ENCODE assay signal across 8 cellular contexts in the genomic region with DNA sequence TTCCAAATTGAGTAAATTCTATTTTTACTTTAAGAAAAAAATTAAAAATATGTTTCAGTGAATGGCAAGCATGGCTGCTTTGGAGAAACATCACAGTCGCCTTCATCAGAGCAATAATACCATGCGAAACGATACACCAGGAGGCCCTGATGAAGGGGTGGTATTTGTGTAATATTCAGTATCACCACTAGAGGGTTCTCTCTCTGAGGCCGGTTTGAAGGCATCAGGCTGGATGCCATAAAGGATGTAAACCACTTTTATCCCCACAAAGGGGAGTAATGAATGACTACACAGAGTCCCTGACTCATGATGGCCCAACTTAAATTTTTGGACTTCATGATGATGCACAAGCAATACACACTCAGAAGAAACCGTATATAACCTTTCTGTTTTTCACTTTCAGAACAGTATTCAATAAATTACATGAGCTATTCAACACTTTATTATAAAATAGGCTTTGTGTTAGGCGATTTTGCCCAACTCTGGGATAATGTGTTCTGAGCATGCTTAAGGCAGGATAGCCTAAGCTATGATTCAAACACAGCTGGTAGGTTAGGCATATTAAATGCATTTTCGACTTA.
DNase-seq lines count a peak whose midpoint lies in the region; ATAC-seq, FAIRE-seq and TF ChIP-seq lines count a peak whose summit lies in the region.

No MANE protein-coding gene starts in this region.

- H3K4me1 Mint-ChIP-seq in activated naive CD4-positive, alpha-beta T cell treated with anti-CD3 and anti-CD28 coated beads, Interleukin-2, amount 10 ng/mL, durations not matched to agents 7 days and 5 days, result no peaks in the 10 kb centered on the region

- H3K9me3 ChIP-seq in SK-N-SH, result no peaks in the 10 kb centered on the region
- H3K9me3 ChIP-seq in pancreas, result no peaks in the 10 kb centered on the region

- H3K4me3 Mint-ChIP-seq in activated naive CD4-positive, alpha-beta T cell treated with anti-CD3 and anti-CD28 coated beads, Interleukin-2, amount 10 ng/mL, durations not matched to agents 7 days and 5 days, result no peak overlapping the region

- peak; percentile 63 for TF ChIP-seq RAD21 in SK-N-SH (IDR thresholded peaks at IDR 0.05; ENCODE audit: low read length)

- H3F3A ChIP-seq in SK-N-SH (replicated peaks; ENCODE audit: insufficient read depth), result no peaks in the 10 kb centered on the region

- no peaks in the 10 kb centered on the region for H4K20me1 ChIP-seq in SK-N-SH (ENCODE audit: insufficient read depth)

- intact Hi-C loops in pancreas (cut with DNase I), result loop anchor here in 1 of 3 donors (10.0 kb wide), 1 partner anchor 382 kb away; no protein-coding TSS in a partner anchor

- no peaks in the 10 kb centered on the region for H3K36me3 Mint-ChIP-seq in activated naive CD4-positive, alpha-beta T cell treated with anti-CD3 and anti-CD28 coated beads, Interleukin-2, amount 10 ng/mL, durations not matched to agents 7 days and 5 days

- TF ChIP-seq CTCF in GM12874 (IDR thresholded peaks at IDR 0.05; ENCODE audit: insufficient read depth, low read depth, low read length) (peak; percentile 72), SK-N-SH (IDR thresholded peaks at IDR 0.05) (peak; percentile 90), fibroblast of the aortic adventitia (IDR thresholded peaks at IDR 0.05; ENCODE audit: insufficient read depth, low read length) (peak; percentile 79), pancreas (IDR thresholded peaks at IDR 0.05) (peak; percentile 61 to 79 (median 66))

- in situ Hi-C loops in ACHN (cut with HindIII; ENCODE audit: low pct_ligation_motif_present, low pct_unique_long_range_greater_than_20kb, low sequenced_read_pairs), result no loop called here

- TF ChIP-seq EP300 in SK-N-SH (IDR thresholded peaks at IDR 0.05; ENCODE audit: borderline replicate concordance in 1 of 2, low read depth in 1 of 2, low read length in 1 of 2), result no peak

- 15% methylated on average over 7 of the region's 7 CpGs for WGBS in SK-N-SH (ENCODE audit: low lambda C conversion rate)
- WGBS in pancreas, 2 donors, result 32 to 36% methylated on average over 7 of the region's 7 CpGs

- no peak overlapping the region; a peak in 1 of 4 replicates for H3K4me3 ChIP-seq in SK-N-SH (ENCODE audit: low read depth in 2 of 2, low read length in 1 of 2)
- H3K4me3 ChIP-seq in fibroblast of the aortic adventitia (ENCODE audit: low read depth, low read length), result no peak overlapping the region
- no peak overlapping the region for H3K4me3 ChIP-seq in pancreas

- H3K9ac ChIP-seq in SK-N-SH, result no peak overlapping the region

- FAIRE-seq in pancreas (lab: Jason Lieb, UNC), result no peak

- no peak overlapping the region for H3K4me2 ChIP-seq in SK-N-SH

- H3K36me3 ChIP-seq in SK-N-SH (replicated peaks in 1 of 2; ENCODE audit: control insufficient read depth in 1 of 2, insufficient read depth in 2 of 2, low read length in 1 of 2) (peaks cover 0 to 2% of the 10 kb centered on the region in 2 experiments), pancreas (no peaks in the 10 kb centered on the region)

- no peak overlapping the region for H3K27ac ChIP-seq in SK-N-SH (ENCODE audit: low read depth in 2 of 2, low read length in 1 of 2)
- no peak overlapping the region for H3K27ac ChIP-seq in pancreas

- no peaks in the 10 kb centered on the region for H3K27me3 Mint-ChIP-seq in activated naive CD4-positive, alpha-beta T cell treated with anti-CD3 and anti-CD28 coated beads, Interleukin-2, amount 10 ng/mL, durations not matched to agents 7 days and 5 days

- H3K27me3 ChIP-seq in SK-N-SH (ENCODE audit: insufficient read depth) (no peaks in the 10 kb centered on the region), pancreas (no peaks in the 10 kb centered on the region)

- no peak overlapping the region for H3K27ac Mint-ChIP-seq in activated naive CD4-positive, alpha-beta T cell treated with anti-CD3 and anti-CD28 coated beads, Interleukin-2, amount 10 ng/mL, durations not matched to agents 7 days and 5 days

- POLR2A ChIA-PET in SK-N-SH (lab: Yijun Ruan, JAX), result no interaction called here

- DNase-seq in ACHN (peak; percentile 82), NAMALWA (ENCODE audit: low spot score) (peak; percentile 80), SK-N-SH (peak; percentile 65), fibroblast of the aortic adventitia (ENCODE audit: low read depth) (peak; percentile 68), pancreas (peak in 1 of 6 donors; percentile 20)
- no peak for DNase-seq in activated naive CD4-positive, alpha-beta T cell treated with anti-CD3 and anti-CD28 coated beads, Interleukin-2, amount 10 ng/mL, durations not matched to agents 7 days and 5 days

- H3K9me3 Mint-ChIP-seq in activated naive CD4-positive, alpha-beta T cell treated with anti-CD3 and anti-CD28 coated beads, Interleukin-2, amount 10 ng/mL, durations not matched to agents 7 days and 5 days, result no peaks in the 10 kb centered on the region

- CTCF ChIA-PET in SK-N-SH (lab: Yijun Ruan, JAX), result interaction anchor here (0.6 to 2.5 kb wide), 12 partner anchors 10 to 425 kb away, joined by 3 to 13 read pairs (median 4); no protein-coding TSS in a partner anchor
- CTCF ChIA-PET in activated naive CD4-positive, alpha-beta T cell treated with anti-CD3 and anti-CD28 coated beads, Interleukin-2, amount 10 ng/mL, durations not matched to agents 7 days and 5 days (lab: Charles Lee), result interaction anchor here (1.0 to 1.4 kb wide), 4 partner anchors 9 to 422 kb away, joined by 3 to 4 read pairs (median 3); no protein-coding TSS in a partner anchor

- no peak overlapping the region for H2AFZ ChIP-seq in SK-N-SH (ENCODE audit: low read depth)

- H3K4me1 ChIP-seq in SK-N-SH (ENCODE audit: control insufficient read depth in 1 of 2, insufficient read depth in 2 of 2, low read depth in 1 of 2, low read length in 1 of 2) (no peaks in the 10 kb centered on the region), pancreas (no peaks in the 10 kb centered on the region)

- no peaks in the 10 kb centered on the region for H3K79me2 ChIP-seq in SK-N-SH (ENCODE audit: insufficient read depth)

- peak; percentile 89 for ATAC-seq in HG02610 (IDR thresholded peaks at IDR 0.05; ENCODE audit: unreplicated experiment)
- peak; percentile 48 to 88 (median 82) for ATAC-seq in pancreas

- no peaks in the 10 kb centered on the region for H3K9me2 ChIP-seq in SK-N-SH

TF ChIP-seq in SK-N-SH, 30 proteins besides CTCF, POLR2A, EP300 and RAD21:
- TF ChIP-seq, protein P1, sequence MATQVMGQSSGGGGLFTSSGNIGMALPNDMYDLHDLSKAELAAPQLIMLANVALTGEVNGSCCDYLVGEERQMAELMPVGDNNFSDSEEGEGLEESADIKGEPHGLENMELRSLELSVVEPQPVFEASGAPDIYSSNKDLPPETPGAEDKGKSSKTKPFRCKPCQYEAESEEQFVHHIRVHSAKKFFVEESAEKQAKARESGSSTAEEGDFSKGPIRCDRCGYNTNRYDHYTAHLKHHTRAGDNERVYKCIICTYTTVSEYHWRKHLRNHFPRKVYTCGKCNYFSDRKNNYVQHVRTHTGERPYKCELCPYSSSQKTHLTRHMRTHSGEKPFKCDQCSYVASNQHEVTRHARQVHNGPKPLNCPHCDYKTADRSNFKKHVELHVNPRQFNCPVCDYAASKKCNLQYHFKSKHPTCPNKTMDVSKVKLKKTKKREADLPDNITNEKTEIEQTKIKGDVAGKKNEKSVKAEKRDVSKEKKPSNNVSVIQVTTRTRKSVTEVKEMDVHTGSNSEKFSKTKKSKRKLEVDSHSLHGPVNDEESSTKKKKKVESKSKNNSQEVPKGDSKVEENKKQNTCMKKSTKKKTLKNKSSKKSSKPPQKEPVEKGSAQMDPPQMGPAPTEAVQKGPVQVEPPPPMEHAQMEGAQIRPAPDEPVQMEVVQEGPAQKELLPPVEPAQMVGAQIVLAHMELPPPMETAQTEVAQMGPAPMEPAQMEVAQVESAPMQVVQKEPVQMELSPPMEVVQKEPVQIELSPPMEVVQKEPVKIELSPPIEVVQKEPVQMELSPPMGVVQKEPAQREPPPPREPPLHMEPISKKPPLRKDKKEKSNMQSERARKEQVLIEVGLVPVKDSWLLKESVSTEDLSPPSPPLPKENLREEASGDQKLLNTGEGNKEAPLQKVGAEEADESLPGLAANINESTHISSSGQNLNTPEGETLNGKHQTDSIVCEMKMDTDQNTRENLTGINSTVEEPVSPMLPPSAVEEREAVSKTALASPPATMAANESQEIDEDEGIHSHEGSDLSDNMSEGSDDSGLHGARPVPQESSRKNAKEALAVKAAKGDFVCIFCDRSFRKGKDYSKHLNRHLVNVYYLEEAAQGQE (IDR thresholded peaks at IDR 0.05; ENCODE audit: low read depth, low read length), result no peak
- TF ChIP-seq SMC3 (IDR thresholded peaks at IDR 0.05; ENCODE audit: low read depth, low read length) (peak; percentile 64), IRF3 (IDR thresholded peaks at IDR 0.05; ENCODE audit: low read depth, low read length) (no peak), RFX5 (IDR thresholded peaks at IDR 0.05; ENCODE audit: low read length) (no peak), YY1 (IDR thresholded peaks at IDR 0.05; ENCODE audit: low read depth) (no peak)
